Comparison of ENCODE assay signal across 8 cellular contexts in the genomic region with DNA sequence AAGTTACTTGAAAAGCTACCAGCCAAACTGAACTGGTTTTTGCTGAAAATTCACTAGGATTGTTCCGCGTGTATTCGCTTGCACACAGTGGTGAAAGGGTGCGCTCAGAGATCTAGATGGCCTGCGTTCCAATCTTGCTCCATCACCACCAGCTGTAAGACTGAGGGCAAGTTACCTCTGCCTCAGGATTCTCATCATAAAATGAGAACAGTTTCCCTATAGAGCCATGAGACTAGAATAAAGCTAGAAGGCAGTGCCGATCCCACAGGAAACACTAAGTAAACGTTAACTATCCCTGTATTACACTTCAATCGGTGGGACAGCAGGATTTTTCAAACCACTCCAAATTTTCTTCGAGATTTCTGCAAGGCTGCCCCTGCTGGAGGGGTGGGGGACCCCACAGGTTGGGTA. TPM values are rescaled to one million over a fixed set of nuclear protein-coding genes. Genes with fewer than 3 reads are reported as not detected.
DNase-seq lines count a peak whose midpoint lies in the region; ATAC-seq, FAIRE-seq and TF ChIP-seq lines count a peak whose summit lies in the region.

No MANE protein-coding gene starts in this region.

- CTCF ChIA-PET in K562 (lab: Yijun Ruan, JAX; ENCODE audit: low intra/inter-chr PET ratio): no interaction called here

- H2BK5ac ChIP-seq in mesendoderm (ENCODE audit: low read length): no peak overlapping the region

- FAIRE-seq in K562 (lab: Jason Lieb, UNC): peak; percentile 57

- H2AK5ac ChIP-seq in mesendoderm (ENCODE audit: low read length): peak overlapping the region; percentile 94

- H3K4me3 ChIP-seq in K562 (peak overlapping the region; percentile 96), mesendoderm (ENCODE audit: low read length) (peak overlapping the region; percentile 81)

- no TSS peak for BruUV-seq in K562 (replicated peaks; lab: Mats Ljungman, UMichigan)

- H3K18ac ChIP-seq in mesendoderm (ENCODE audit: low read length): peak overlapping the region; percentile 16

- no peak overlapping the region for H2BK120ac ChIP-seq in mesendoderm (ENCODE audit: low read depth, low read length)

- peaks cover 22 to 34% of the 10 kb centered on the region in 2 experiments for H3K4me1 ChIP-seq in K562 (replicated peaks in 1 of 2; ENCODE audit: control insufficient read depth in 2 of 2, insufficient read depth in 2 of 2, low read length in 2 of 2)
- peaks cover 6% of the 10 kb centered on the region for H3K4me1 ChIP-seq in mesendoderm (ENCODE audit: control insufficient read depth, low read depth, low read length)

- DNase-seq in AG20443 (ENCODE audit: low spot score): peak; percentile 57
- DNase-seq in HPDE6-E6E7 (ENCODE audit: extremely low spot score): peak; percentile 65
- peak in 2 of 4 experiments; percentile 26 to 35 for DNase-seq in K562 (ENCODE audit: extremely low read depth in 1 of 4, low spot score in 3 of 4)
- DNase-seq in mesendoderm: no peak
- DNase-seq in medulla oblongata (ENCODE audit: extremely low spot score): no peak
- DNase-seq in mucosa of gallbladder (ENCODE audit: low spot score): no peak
- DNase-seq in middle frontal gyrus (ENCODE audit: extremely low spot score, low spot score): no peak

- H2BK15ac ChIP-seq in mesendoderm (replicated peaks; ENCODE audit: low read depth): no peak overlapping the region

- H3K36me3 ChIP-seq in K562 (ENCODE audit: control insufficient read depth, insufficient read depth, low read length) (peaks cover 34% of the 10 kb centered on the region; the same call in 2 of the 3 replicates), mesendoderm (ENCODE audit: control insufficient read depth, insufficient read depth, low read length) (no peaks in the 10 kb centered on the region)

- H2AFZ ChIP-seq in K562 (ENCODE audit: low read depth, low read length): peak overlapping the region; percentile 86

- H3K9ac ChIP-seq in K562 (ENCODE audit: insufficient read depth in 1 of 2, low read depth in 2 of 2, low read length in 2 of 2) (peak overlapping the region; percentile 89 to 94), mesendoderm (ENCODE audit: low read length) (peak overlapping the region; percentile 88)

- TF ChIP-seq EP300 in K562 (IDR thresholded peaks at IDR 0.05; ENCODE audit: low read length): no peak

- peaks cover 8% of the 10 kb centered on the region for H3K79me1 ChIP-seq in mesendoderm (ENCODE audit: low read length)

- H3K4ac ChIP-seq in mesendoderm (ENCODE audit: low read depth, low read length): peak overlapping the region; percentile 40

- TF ChIP-seq RAD21 in K562 (CRISPR knock-in tag; conservative IDR thresholded peaks at IDR 0.05 in 1 of 2, IDR thresholded peaks at IDR 0.05 in 1 of 2): no peak

- H3K4me2 ChIP-seq in K562 (ENCODE audit: insufficient read depth, low read length) (peak overlapping the region; percentile 97), mesendoderm (ENCODE audit: low read length) (peak overlapping the region; percentile 67)

- peak overlapping the region; percentile 6 for H3K23ac ChIP-seq in mesendoderm (ENCODE audit: low read length)

- TF ChIP-seq POLR2A in K562 (conservative IDR thresholded peaks at IDR 0.05): no peak

- H3K27me3 ChIP-seq in K562 (ENCODE audit: control insufficient read depth in 2 of 2, insufficient read depth in 2 of 2, low read length in 2 of 2): no peaks in the 10 kb centered on the region
- H3K27me3 ChIP-seq in mesendoderm (ENCODE audit: insufficient read depth, low read length, poor library complexity): no peaks in the 10 kb centered on the region

- no peak overlapping the region for H4K8ac ChIP-seq in mesendoderm (ENCODE audit: low read depth, low read length)

- H4K20me1 ChIP-seq in K562 (replicated peaks; ENCODE audit: control insufficient read depth, insufficient read depth, low read length): 0 out of 2 replicates have a peak, but pooled peaks cover 3% of the 10 kb centered on the region

- in situ Hi-C loops in K562 (cut with MboI): loop anchor here (5.0 kb wide), 1 partner anchor 215 kb away; the partner anchor contains the start of gene DYNLRB1

- H3K56ac ChIP-seq in mesendoderm (ENCODE audit: low read length): peak overlapping the region; percentile 92

- H3K27ac ChIP-seq in K562 (ENCODE audit: extremely low read depth, low read depth, low read length) (peak overlapping the region; percentile 92), mesendoderm (ENCODE audit: low read depth, low read length) (peak overlapping the region; percentile 26)

- H4K5ac ChIP-seq in mesendoderm (ENCODE audit: low read length): peak overlapping the region; percentile 7

- POLR2A ChIA-PET in K562 (lab: Yijun Ruan, JAX): interaction anchor here (0.6 to 1.8 kb wide), 6 partner anchors 10 to 522 kb away, joined by 3 to 9 read pairs (median 3); partner anchors contain the start of gene PIGU

- H3K9me3 ChIP-seq in K562 (replicated peaks; ENCODE audit: control insufficient read depth, insufficient read depth, low read depth, low read length): no peaks in the 10 kb centered on the region

- intact Hi-C loops in K562 (cut with micrococcal nuclease): loop anchor here (2.0 kb wide), 1 partner anchor 112 kb away; no protein-coding TSS in a partner anchor

- 0 out of 6 replicates have a peak, but pooled peaks of 1 of the 3 experiments have one; percentile 17 for TF ChIP-seq CTCF in K562 (IDR thresholded peaks at IDR 0.05 in 2 of 3, conservative IDR thresholded peaks at IDR 0.05 in 1 of 3; ENCODE audit: insufficient read depth in 2 of 3, low read depth in 1 of 3, low read length in 3 of 3)

- WGBS in K562 (ENCODE audit: insufficient coverage, low coverage, missing lambda C conversion rate): 0% methylated on average over 9 of the region's 9 CpGs
- WGBS in mesendoderm (ENCODE audit: extremely low coverage, insufficient coverage, low lambda C conversion rate): no CpG with 5 or more reads among the region's 9 CpGs

- H3K79me2 ChIP-seq in K562 (ENCODE audit: control insufficient read depth, insufficient read depth, low read length) (peaks cover 55% of the 10 kb centered on the region), mesendoderm (ENCODE audit: control insufficient read depth, insufficient read depth, low read length) (peaks cover 41% of the 10 kb centered on the region)

- peak; percentile 5 for ATAC-seq in K562
- no peak for ATAC-seq in HG03280 (IDR thresholded peaks at IDR 0.05; ENCODE audit: unreplicated experiment)

- H3K9me1 ChIP-seq in K562 (ENCODE audit: control insufficient read depth, insufficient read depth, low read length): no peaks in the 10 kb centered on the region

TF ChIP-seq in K562, 482 proteins besides CTCF, POLR2A, EP300 and RAD21 (continues in another document):
- TF ChIP-seq, protein P1, sequence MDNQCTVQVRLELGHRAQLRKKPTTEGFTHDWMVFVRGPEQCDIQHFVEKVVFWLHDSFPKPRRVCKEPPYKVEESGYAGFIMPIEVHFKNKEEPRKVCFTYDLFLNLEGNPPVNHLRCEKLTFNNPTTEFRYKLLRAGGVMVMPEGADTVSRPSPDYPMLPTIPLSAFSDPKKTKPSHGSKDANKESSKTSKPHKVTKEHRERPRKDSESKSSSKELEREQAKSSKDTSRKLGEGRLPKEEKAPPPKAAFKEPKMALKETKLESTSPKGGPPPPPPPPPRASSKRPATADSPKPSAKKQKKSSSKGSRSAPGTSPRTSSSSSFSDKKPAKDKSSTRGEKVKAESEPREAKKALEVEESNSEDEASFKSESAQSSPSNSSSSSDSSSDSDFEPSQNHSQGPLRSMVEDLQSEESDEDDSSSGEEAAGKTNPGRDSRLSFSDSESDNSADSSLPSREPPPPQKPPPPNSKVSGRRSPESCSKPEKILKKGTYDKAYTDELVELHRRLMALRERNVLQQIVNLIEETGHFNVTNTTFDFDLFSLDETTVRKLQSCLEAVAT (IDR thresholded peaks at IDR 0.05): no peak
- TF ChIP-seq ZNF324 (CRISPR knock-in tag; IDR thresholded peaks at IDR 0.05) (no peak), TRIM24 (IDR thresholded peaks at IDR 0.05) (no peak), DPF2 (IDR thresholded peaks at IDR 0.05) (peak; percentile 11; the same call in 1 of the 2 replicates), RCOR1 (IDR thresholded peaks at IDR 0.05; ENCODE audit: borderline replicate concordance in 1 of 2, low read depth in 2 of 2, low read length in 2 of 2) (0 out of 4 replicates have a peak, but pooled peaks of 1 of the 2 experiments have one; percentile 2), ADNP (tag; IDR thresholded peaks at IDR 0.05) (peak; percentile 9; the same call in 1 of the 2 replicates), TFAP4 (CRISPR knock-in tag; IDR thresholded peaks at IDR 0.05; ENCODE audit: borderline replicate concordance) (0 out of 2 replicates have a peak, but pooled peaks have one; percentile 33), ZSCAN29 (IDR thresholded peaks at IDR 0.05) (0 out of 2 replicates have a peak, but pooled peaks have one; percentile 27)

RNA-seq across cellular contexts. Expression of gene AHCY, which starts 0.8 kb away (rescaled TPM):
- total RNA-seq in K562 (2011; cell fraction: chromatin; rRNA removed; ENCODE audit: low replicate concordance): 126 and 261 TPM in 2 replicates
- total RNA-seq in K562 (2011; cell fraction: nucleolus; rRNA removed): 198 and 225 TPM in 2 replicates
- 177 and 193 TPM in 2 replicates for total RNA-seq in K562 (2011; cell fraction: nucleoplasm; rRNA removed)
- total RNA-seq in K562 (2014; rRNA removed) (190 and 230 TPM in 2 replicates), K562 (2014; rRNA removed; fragmentation: Illumina TruSeq; extraction: Trizol) (118 and 136 TPM in 2 replicates), K562 (2015; rRNA removed; fragmentation: Illumina TruSeq; extraction: Trizol) (186 and 187 TPM in 2 replicates), K562 (2021) (251 and 261 TPM in 2 replicates), mucosa of gallbladder (70.9 TPM)
- polyA plus RNA-seq in K562 (2011; rRNA removed) (244 and 287 TPM in 2 replicates), K562 (2014; fragmentation: Illumina TruSeq; extraction: Trizol) (269 and 289 TPM in 2 replicates), K562 (2014; fragmentation: Nextera tagmentation; extraction: Ambion mirVana) (100 to 1,000 TPM in 1 of 2 experiments, 10 to 100 TPM in 1; 82.5 to 148 TPM), K562 (2014; rRNA removed) (211 and 237 TPM in 2 replicates)
- polyA plus RNA-seq in K562 (2011; cell fraction: cytosol; rRNA removed): 421 and 456 TPM in 2 replicates
- polyA plus RNA-seq in K562 (2011; cell fraction: nucleus; rRNA removed): 249 and 298 TPM in 2 replicates
- polyA plus RNA-seq in K562 (2012): 184 and 240 TPM in 2 replicates
- 353 and 413 TPM in 2 replicates for polyA minus RNA-seq in K562 (2011; rRNA and poly(A)+ RNA removed)
- polyA minus RNA-seq in K562 (2011; cell fraction: cytosol; rRNA and poly(A)+ RNA removed): 235 and 242 TPM in 2 replicates
- polyA minus RNA-seq in K562 (2011; cell fraction: nucleus; rRNA and poly(A)+ RNA removed): 87.8 and 105 TPM in 2 replicates
- polyA plus RNA-seq in mesendoderm (2013, experiment 1 of 2): 233 TPM
- polyA plus RNA-seq in mesendoderm (2013, experiment 2 of 2): 236 TPM

Comparison
In these comparisons a context has a peak if more than half of its experiments do, and no peak if none do; other contexts are left out.
1. DNase-seq: peak in AG20443 (single experiment) and HPDE6-E6E7 (single experiment); none in mesendoderm (single experiment), medulla oblongata (single experiment), mucosa of gallbladder (single experiment) and middle frontal gyrus (single experiment).